In genomic region chr19:1206733-1207301, GRCh38 we compare ENCODE assay signal across 6 cellular contexts. TPM values are rescaled to one million over a fixed set of nuclear protein-coding genes. Genes with fewer than 3 reads are reported as not detected.
A peak's percentile ranks its signal among the peaks of the same experiment; 100 is the strongest.
DNase-seq lines count a peak whose midpoint lies in the region; ATAC-seq and TF ChIP-seq lines count a peak whose summit lies in the region.

No MANE protein-coding gene starts in this region.

- POLR2A ChIA-PET in SK-N-SH (lab: Yijun Ruan, JAX), result no interaction called here

- H3K9me2 ChIP-seq in SK-N-SH, result no peaks in the 10 kb centered on the region

- TF ChIP-seq EP300 in SK-N-SH (IDR thresholded peaks at IDR 0.05; ENCODE audit: borderline replicate concordance in 1 of 2, low read depth in 1 of 2, low read length in 1 of 2) (no peak), ovary (IDR thresholded peaks at IDR 0.05) (no peak)

- CTCF ChIA-PET in SK-N-SH (lab: Yijun Ruan, JAX), result interaction anchor here (0.6 kb wide), 1 partner anchor 55 kb away, joined by 3 read pairs; no protein-coding TSS in a partner anchor

- peaks cover 57% of the 10 kb centered on the region for H3K79me2 ChIP-seq in SK-N-SH (ENCODE audit: insufficient read depth)

- TF ChIP-seq RAD21 in SK-N-SH (IDR thresholded peaks at IDR 0.05; ENCODE audit: low read length), result no peak

- TF ChIP-seq CTCF in SK-N-SH (IDR thresholded peaks at IDR 0.05) (no peak), ovary (IDR thresholded peaks at IDR 0.05) (no peak)

- 5% methylated on average over 21 of the region's 32 CpGs for WGBS in SK-N-SH (ENCODE audit: low lambda C conversion rate)
- 2% methylated on average over 32 of the region's 32 CpGs for WGBS in ovary, 3 donors

- intact Hi-C loops in ovary (cut with DNase I), result no loop called here

- peaks cover 4 to 11% of the 10 kb centered on the region in 2 experiments for H3K36me3 ChIP-seq in SK-N-SH (replicated peaks in 1 of 2; ENCODE audit: control insufficient read depth in 1 of 2, insufficient read depth in 2 of 2, low read length in 1 of 2)
- H3K36me3 ChIP-seq in ovary, result no peaks in the 10 kb centered on the region

- H2AFZ ChIP-seq in SK-N-SH (ENCODE audit: low read depth), result no peak overlapping the region

- peak overlapping the region; percentile 84 for H3K9ac ChIP-seq in SK-N-SH

- H3K27ac ChIP-seq in SK-N-SH (ENCODE audit: low read depth in 2 of 2, low read length in 1 of 2), result peak overlapping the region; percentile 49 to 54
- H3K27ac ChIP-seq in cingulate gyrus (ENCODE audit: low read depth, low read length), result peak overlapping the region; percentile 83
- H3K27ac ChIP-seq in ovary, result peak overlapping the region; percentile 73 to 84

- DNase-seq in SK-N-SH (no peak), ovary (peak in 2 of 5 donors; percentile 44 to 56)

- H3F3A ChIP-seq in SK-N-SH (replicated peaks; ENCODE audit: insufficient read depth), result peaks cover 27% of the 10 kb centered on the region

- H3K4me1 ChIP-seq in SK-N-SH (ENCODE audit: control insufficient read depth in 1 of 2, insufficient read depth in 2 of 2, low read depth in 1 of 2, low read length in 1 of 2), result peaks cover 8 to 30% of the 10 kb centered on the region in 2 experiments; a peak in 2 of 4 replicates
- H3K4me1 ChIP-seq in ovary (ENCODE audit: insufficient read depth), result peaks cover 20% of the 10 kb centered on the region

- peak overlapping the region; percentile 93 for H3K4me2 ChIP-seq in SK-N-SH

- ATAC-seq in SK-N-SH treated with all-trans-retinoic acid at 6 μM for 48 hours (no peak; the same call in 2 of the 3 replicates), HG03460 (IDR thresholded peaks at IDR 0.05; ENCODE audit: unreplicated experiment) (no peak), HG02798 (IDR thresholded peaks at IDR 0.05; ENCODE audit: poor library complexity, unreplicated experiment) (no peak)

- H3K4me3 ChIP-seq in SK-N-SH (ENCODE audit: low read depth in 2 of 2, low read length in 1 of 2) (peak overlapping the region; percentile 65 to 85), ovary (peak overlapping the region; percentile 59)

- no peaks in the 10 kb centered on the region for H3K27me3 ChIP-seq in SK-N-SH (ENCODE audit: insufficient read depth)
- no peaks in the 10 kb centered on the region for H3K27me3 ChIP-seq in ovary

- H4K20me1 ChIP-seq in SK-N-SH (ENCODE audit: insufficient read depth), result peaks cover 27% of the 10 kb centered on the region

- H3K9me3 ChIP-seq in SK-N-SH, result no peaks in the 10 kb centered on the region
- no peaks in the 10 kb centered on the region for H3K9me3 ChIP-seq in ovary

- no peak for TF ChIP-seq POLR2A in ovary (IDR thresholded peaks at IDR 0.05)

TF ChIP-seq in SK-N-SH, 30 proteins besides CTCF, POLR2A, EP300 and RAD21:
- TF ChIP-seq SMC3 (IDR thresholded peaks at IDR 0.05; ENCODE audit: low read depth, low read length) (no peak), FOXJ3 (CRISPR knock-in tag; IDR thresholded peaks at IDR 0.05) (no peak), REST (IDR thresholded peaks at IDR 0.05; ENCODE audit: low read depth, low read length) (no peak)
- TF ChIP-seq, protein P1, sequence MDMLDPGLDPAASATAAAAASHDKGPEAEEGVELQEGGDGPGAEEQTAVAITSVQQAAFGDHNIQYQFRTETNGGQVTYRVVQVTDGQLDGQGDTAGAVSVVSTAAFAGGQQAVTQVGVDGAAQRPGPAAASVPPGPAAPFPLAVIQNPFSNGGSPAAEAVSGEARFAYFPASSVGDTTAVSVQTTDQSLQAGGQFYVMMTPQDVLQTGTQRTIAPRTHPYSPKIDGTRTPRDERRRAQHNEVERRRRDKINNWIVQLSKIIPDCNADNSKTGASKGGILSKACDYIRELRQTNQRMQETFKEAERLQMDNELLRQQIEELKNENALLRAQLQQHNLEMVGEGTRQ (IDR thresholded peaks at IDR 0.05; ENCODE audit: borderline replicate concordance, low read depth, low read length), result no peak

TF ChIP-seq in SK-N-SH treated with all-trans-retinoic acid at 6 μM for 48 hours, 23 proteins besides CTCF, POLR2A, EP300 and RAD21:
- TF ChIP-seq, protein P2, sequence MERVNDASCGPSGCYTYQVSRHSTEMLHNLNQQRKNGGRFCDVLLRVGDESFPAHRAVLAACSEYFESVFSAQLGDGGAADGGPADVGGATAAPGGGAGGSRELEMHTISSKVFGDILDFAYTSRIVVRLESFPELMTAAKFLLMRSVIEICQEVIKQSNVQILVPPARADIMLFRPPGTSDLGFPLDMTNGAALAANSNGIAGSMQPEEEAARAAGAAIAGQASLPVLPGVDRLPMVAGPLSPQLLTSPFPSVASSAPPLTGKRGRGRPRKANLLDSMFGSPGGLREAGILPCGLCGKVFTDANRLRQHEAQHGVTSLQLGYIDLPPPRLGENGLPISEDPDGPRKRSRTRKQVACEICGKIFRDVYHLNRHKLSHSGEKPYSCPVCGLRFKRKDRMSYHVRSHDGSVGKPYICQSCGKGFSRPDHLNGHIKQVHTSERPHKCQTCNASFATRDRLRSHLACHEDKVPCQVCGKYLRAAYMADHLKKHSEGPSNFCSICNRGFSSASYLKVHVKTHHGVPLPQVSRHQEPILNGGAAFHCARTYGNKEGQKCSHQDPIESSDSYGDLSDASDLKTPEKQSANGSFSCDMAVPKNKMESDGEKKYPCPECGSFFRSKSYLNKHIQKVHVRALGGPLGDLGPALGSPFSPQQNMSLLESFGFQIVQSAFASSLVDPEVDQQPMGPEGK (CRISPR knock-in tag; IDR thresholded peaks at IDR 0.05; ENCODE audit: borderline replicate concordance), result no peak
- no peak for TF ChIP-seq ISL1 (CRISPR knock-in tag; IDR thresholded peaks at IDR 0.05)
- no peak for TF ChIP-seq TCF4 (CRISPR knock-in tag; IDR thresholded peaks at IDR 0.05; ENCODE audit: borderline replicate concordance)

RNA-seq across cellular contexts. Expression of gene STK11, which starts 1.2 kb away (rescaled TPM):
- 53.5 and 55.5 TPM in 2 replicates for polyA plus RNA-seq in SK-N-SH (2012; rRNA removed)
- 27.7 and 37.8 TPM in 2 replicates for polyA plus RNA-seq in SK-N-SH (2012; cell fraction: cytosol; rRNA removed)
- 173 and 201 TPM in 2 replicates for polyA plus RNA-seq in SK-N-SH (2012; cell fraction: nucleus; rRNA removed)
- 10 to 100 TPM; 38.7 to 71.2 (median 54.2) TPM for total RNA-seq in ovary
- 10 to 100 TPM; 36.9 to 57.4 TPM for polyA plus RNA-seq in ovary

RNA-seq across cellular contexts. Expression of gene CBARP, which starts 31.0 kb away (rescaled TPM):
- 4.8 and 5.1 TPM in 2 replicates for polyA plus RNA-seq in SK-N-SH (2012; rRNA removed)
- 1.6 and 3.5 TPM in 2 replicates for polyA plus RNA-seq in SK-N-SH (2012; cell fraction: cytosol; rRNA removed)
- polyA plus RNA-seq in SK-N-SH (2012; cell fraction: nucleus; rRNA removed), result 25.2 and 37.7 TPM in 2 replicates
- 10 to 100 TPM in 2 of 7 donors, 1 to 10 TPM in 2, under 1 TPM in 3; 0.61 to 21.1 (median 2.4) TPM for total RNA-seq in ovary
- polyA plus RNA-seq in ovary, result under 1 TPM in 1 of 2 donors, not detected in 1; 0.45 TPM

RNA-seq across cellular contexts. Expression of gene SBNO2, which starts 32.7 kb away (rescaled TPM):
- polyA plus RNA-seq in SK-N-SH (2012; rRNA removed) (15.7 and 18.3 TPM in 2 replicates), ovary (10 to 100 TPM in 1 of 2 donors, 1 to 10 TPM in 1; 6.1 to 36.7 TPM)
- 4.5 and 9.3 TPM in 2 replicates for polyA plus RNA-seq in SK-N-SH (2012; cell fraction: cytosol; rRNA removed)
- 69.0 and 70.1 TPM in 2 replicates for polyA plus RNA-seq in SK-N-SH (2012; cell fraction: nucleus; rRNA removed)
- 10 to 100 TPM; 20.7 to 92.6 (median 62.4) TPM for total RNA-seq in ovary

RNA-seq across cellular contexts. Expression of gene ATP5F1D, which starts 34.7 kb away (rescaled TPM):
- 133 and 226 TPM in 2 replicates for polyA plus RNA-seq in SK-N-SH (2012; rRNA removed)
- polyA plus RNA-seq in SK-N-SH (2012; cell fraction: cytosol; rRNA removed), result 114 and 155 TPM in 2 replicates
- 81.6 and 162 TPM in 2 replicates for polyA plus RNA-seq in SK-N-SH (2012; cell fraction: nucleus; rRNA removed)
- 100 to 1,000 TPM in 6 of 7 donors, 10 to 100 TPM in 1; 71.9 to 218 (median 148) TPM for total RNA-seq in ovary
- polyA plus RNA-seq in ovary, result 100 to 1,000 TPM in 1 of 2 donors, 1 to 10 TPM in 1; 1.3 to 110 TPM

RNA-seq across cellular contexts. Expression of gene MIDN, which starts 41.6 kb away (rescaled TPM):
- polyA plus RNA-seq in SK-N-SH (2012; rRNA removed) (8.2 and 13.9 TPM in 2 replicates), ovary (10 to 100 TPM; 10.1 to 26.7 TPM)
- polyA plus RNA-seq in SK-N-SH (2012; cell fraction: cytosol; rRNA removed), result 6.8 and 9.9 TPM in 2 replicates
- 53.9 and 79.1 TPM in 2 replicates for polyA plus RNA-seq in SK-N-SH (2012; cell fraction: nucleus; rRNA removed)
- total RNA-seq in ovary, result 100 to 1,000 TPM in 5 of 7 donors, 10 to 100 TPM in 2; 44.9 to 261 (median 107) TPM
